Comparison of ENCODE assay signal across 25 cellular contexts in genomic region chr17:79248843-79249242, GRCh38.
"Had no signal": no experiment of that assay in that cellular context is flagged by ENCODE, and none has a peak within 500 bp of the region (broad histone marks: within the 10 kb centered on the region; RNA-seq: fewer than 3 reads in every experiment).

No MANE protein-coding gene starts in this region.

- H3K27me3 ChIP-seq: brain microvascular endothelial cell had no signal

- H3K27ac ChIP-seq: brain microvascular endothelial cell, coronary artery, WERI-Rb-1 had no signal

- H3K4me3 ChIP-seq: coronary artery, dorsolateral prefrontal cortex had no signal

- H3K36me3 ChIP-seq: brain microvascular endothelial cell had no signal

- DNase-seq: activated CD4-positive, alpha-beta T cell treated with anti-CD3 and anti-CD28 coated beads for 1 hour; activated CD4-positive, alpha-beta T cell treated with anti-CD3 and anti-CD28 coated beads for 4 hours; activated CD4-positive, alpha-beta T cell treated with anti-CD3 and anti-CD28 coated beads, Interleukin-2, amount 10 ng/mL, durations not matched to agents 7 days and 5 days; activated CD4-positive, alpha-beta T cell treated with anti-CD3 and anti-CD28 coated beads, Interleukin-2, amount 50 U/mL, for 48 hours; activated CD4-positive, CD25-positive, alpha-beta regulatory T cell; activated CD8-positive, alpha-beta memory T cell treated with anti-CD3 and anti-CD28 coated beads for 24 hours; activated CD8-positive, alpha-beta T cell treated with anti-CD3 and anti-CD28 coated beads for 36 hours; activated effector memory CD4-positive, alpha-beta T cell treated with Interleukin-2 at 50 U/mL for 16 hours; activated gamma-delta T cell treated with Interleukin-2 at 50 U/mL for 16 hours; activated naive CD4-positive, alpha-beta T cell treated with anti-CD3 and anti-CD28 coated beads, Interleukin-2, amount 50 U/mL, for 16 hours; activated naive CD4-positive, alpha-beta T cell treated with Interleukin-2 at 50 U/mL for 16 hours; activated T-cell treated with anti-CD3 and anti-CD28 coated beads, Interleukin-2, amount 50 U/mL, for 4 hours; amniotic stem cell; anterior cingulate cortex; brain microvascular endothelial cell; dorsolateral prefrontal cortex; effector memory CD4-positive, alpha-beta T cell; endodermal cell; foreskin fibroblast; head of caudate nucleus; T-helper 1 cell; T-helper 17 cell; T1000; WERI-Rb-1 had no signal
